Comparison of ENCODE assay signal across 18 cellular contexts in genomic region chr22:48907591-48907990, GRCh38.
DNase-seq lines count a peak whose midpoint lies in the region; ATAC-seq and TF ChIP-seq lines count a peak whose summit lies in the region.
"Had no signal": no experiment of that assay in that cellular context is flagged by ENCODE, and none has a peak within 500 bp of the region (broad histone marks: within the 10 kb centered on the region; RNA-seq: fewer than 3 reads in every experiment).

No MANE protein-coding gene starts in this region.

- intact Hi-C loops in sciatic nerve (cut with DNase I) = no loop called here

- H3K27me3 Mint-ChIP-seq in activated naive CD4-positive, alpha-beta T cell treated with anti-CD3 and anti-CD28 coated beads, Interleukin-2, amount 10 ng/mL, durations not matched to agents 7 days and 5 days = no peaks in the 10 kb centered on the region
- H3K27me3 Mint-ChIP-seq in progenitor cell of endocrine pancreas = peaks cover 40% of the 10 kb centered on the region

- no peak overlapping the region for H3K27ac Mint-ChIP-seq in activated naive CD4-positive, alpha-beta T cell treated with anti-CD3 and anti-CD28 coated beads, Interleukin-2, amount 10 ng/mL, durations not matched to agents 7 days and 5 days
- no peak overlapping the region for H3K27ac Mint-ChIP-seq in progenitor cell of endocrine pancreas
- H3K27ac Mint-ChIP-seq: CD4-positive, alpha-beta memory T cell; HFFc6 had no signal

- H3K9me3 Mint-ChIP-seq in activated naive CD4-positive, alpha-beta T cell treated with anti-CD3 and anti-CD28 coated beads, Interleukin-2, amount 10 ng/mL, durations not matched to agents 7 days and 5 days = no peaks in the 10 kb centered on the region
- no peaks in the 10 kb centered on the region for H3K9me3 Mint-ChIP-seq in progenitor cell of endocrine pancreas (ENCODE audit: low read depth)

- DNase-seq in activated naive CD4-positive, alpha-beta T cell treated with anti-CD3 and anti-CD28 coated beads, Interleukin-2, amount 10 ng/mL, durations not matched to agents 7 days and 5 days = peak; percentile 7
- DNase-seq in activated naive CD4-positive, alpha-beta T cell treated with anti-CD3 and anti-CD28 coated beads, Interleukin-2, amount 50 U/mL, for 16 hours = no peak
- DNase-seq in left lobe of liver (ENCODE audit: low spot score) = peak; percentile 4
- peak; percentile 15 for DNase-seq in sciatic nerve (ENCODE audit: low spot score)
- peak; percentile 18 for DNase-seq in ureter (ENCODE audit: low spot score)
- no peak for DNase-seq in NCI-H2107 treated with DMSO at 0.1 percent for 48 hours (lab: John Stamatoyannopoulos, UW; ENCODE audit: unreplicated experiment)
- no peak for DNase-seq in progenitor cell of endocrine pancreas (ENCODE audit: low spot score, unreplicated experiment)
- DNase-seq: 8988T; CD4-positive, alpha-beta memory T cell; DMS153; DMS79; GF-D8; GOT3; H7; HFFc6 had no signal

- CTCF ChIA-PET in activated naive CD4-positive, alpha-beta T cell treated with anti-CD3 and anti-CD28 coated beads, Interleukin-2, amount 10 ng/mL, durations not matched to agents 7 days and 5 days (lab: Charles Lee) = no interaction called here

- H3K4me1 Mint-ChIP-seq in activated naive CD4-positive, alpha-beta T cell treated with anti-CD3 and anti-CD28 coated beads, Interleukin-2, amount 10 ng/mL, durations not matched to agents 7 days and 5 days = no peaks in the 10 kb centered on the region
- no peaks in the 10 kb centered on the region for H3K4me1 Mint-ChIP-seq in progenitor cell of endocrine pancreas (ENCODE audit: low read depth)

- no peaks in the 10 kb centered on the region for H3K36me3 Mint-ChIP-seq in activated naive CD4-positive, alpha-beta T cell treated with anti-CD3 and anti-CD28 coated beads, Interleukin-2, amount 10 ng/mL, durations not matched to agents 7 days and 5 days
- H3K36me3 Mint-ChIP-seq in progenitor cell of endocrine pancreas (ENCODE audit: insufficient read depth) = no peaks in the 10 kb centered on the region
- H3K36me3 Mint-ChIP-seq: CD14-positive monocyte; CD4-positive, alpha-beta memory T cell had no signal

- no peak overlapping the region for H3K4me3 Mint-ChIP-seq in activated naive CD4-positive, alpha-beta T cell treated with anti-CD3 and anti-CD28 coated beads, Interleukin-2, amount 10 ng/mL, durations not matched to agents 7 days and 5 days
- no peak overlapping the region for H3K4me3 Mint-ChIP-seq in progenitor cell of endocrine pancreas (ENCODE audit: low read depth)
- H3K4me3 Mint-ChIP-seq: CD14-positive monocyte; CD4-positive, alpha-beta memory T cell; HFFc6 had no signal

- no peak for ATAC-seq in left lobe of liver
- ATAC-seq in sciatic nerve = no peak
- ATAC-seq in HG03159 (IDR thresholded peaks at IDR 0.05; ENCODE audit: unreplicated experiment) = no peak
- ATAC-seq: HCT116 had no signal

- TF ChIP-seq CTCF in progenitor cell of endocrine pancreas (IDR thresholded peaks at IDR 0.05; ENCODE audit: unreplicated experiment) = no peak

Comparison
In these comparisons a context has a peak if more than half of its experiments do, and no peak if none do; other contexts are left out.
1. DNase-seq: peak in activated naive CD4-positive, alpha-beta T cell treated with anti-CD3 and anti-CD28 coated beads, Interleukin-2, amount 10 ng/mL, durations not matched to agents 7 days and 5 days (single experiment), left lobe of liver (single experiment), sciatic nerve (single experiment) and ureter (single experiment); none in activated naive CD4-positive, alpha-beta T cell treated with anti-CD3 and anti-CD28 coated beads, Interleukin-2, amount 50 U/mL, for 16 hours (single experiment), NCI-H2107 treated with DMSO at 0.1 percent for 48 hours (single experiment) and progenitor cell of endocrine pancreas (single experiment).